In genomic region chr19:4374451-4375163, GRCh38 we compare ENCODE assay signal across 1 cellular context.
TF ChIP-seq lines count a peak whose summit lies in the region.

No MANE protein-coding gene starts in this region.

TF ChIP-seq in K562, 482 proteins besides CTCF, POLR2A, EP300 and RAD21 (continued from another document and continues in another):
- TF ChIP-seq ZNF318 (IDR thresholded peaks at IDR 0.05; ENCODE audit: borderline replicate concordance in 1 of 2, low read depth in 1 of 2) (peak in 1 of 2 experiments; percentile 92; a peak in 2 of 4 replicates), FIP1L1 (IDR thresholded peaks at IDR 0.05; ENCODE audit: low read depth, low read length, poor library complexity, severe bottlenecking) (peak; percentile 95), CBX3 (IDR thresholded peaks at IDR 0.05; ENCODE audit: borderline replicate concordance in 1 of 2, low read length in 2 of 2) (peak in 1 of 2 experiments; percentile 80; a peak in 2 of 3 replicates), ZNF23 (CRISPR knock-in tag; IDR thresholded peaks at IDR 0.05) (0 out of 2 replicates have a peak, but pooled peaks have one; percentile 17), MTA3 (IDR thresholded peaks at IDR 0.05; ENCODE audit: borderline replicate concordance) (peak; percentile 95), MLX (CRISPR knock-in tag; conservative IDR thresholded peaks at IDR 0.05) (peak in 1 of 2 experiments; percentile 83; a peak in 2 of 4 replicates), TARDBP (IDR thresholded peaks at IDR 0.05) (peak; percentile 24; the same call in 1 of the 2 replicates), SIN3B (IDR thresholded peaks at IDR 0.05; ENCODE audit: low read depth) (no peak), PBX2 (CRISPR knock-in tag; IDR thresholded peaks at IDR 0.05; ENCODE audit: low read depth) (no peak), PBX2 (tag; conservative IDR thresholded peaks at IDR 0.05; ENCODE audit: low read depth) (peak; percentile 4; the same call in 1 of the 2 replicates), ZFP1 (CRISPR knock-in tag; IDR thresholded peaks at IDR 0.05) (no peak), STAT5A (IDR thresholded peaks at IDR 0.05; ENCODE audit: borderline replicate concordance, low read length) (peak; percentile 60; the same call in 1 of the 2 replicates), ZBTB1 (CRISPR knock-in tag; IDR thresholded peaks at IDR 0.05; ENCODE audit: borderline replicate concordance, low read depth) (peak; percentile 46; the same call in 1 of the 2 replicates), MYC (IDR thresholded peaks at IDR 0.05; ENCODE audit: low read depth, low read length) (peak; percentile 99), MYC (CRISPR knock-in tag; IDR thresholded peaks at IDR 0.05; ENCODE audit: borderline replicate concordance, low read depth) (peak; percentile 90), CXXC5 (CRISPR knock-in tag; IDR thresholded peaks at IDR 0.05) (peak; percentile 96), NKRF (IDR thresholded peaks at IDR 0.05; ENCODE audit: borderline replicate concordance) (peak; percentile 93), ZNF41 (CRISPR knock-in tag; conservative IDR thresholded peaks at IDR 0.05) (peak; percentile 62; the same call in 1 of the 2 replicates), E2F5 (CRISPR knock-in tag; IDR thresholded peaks at IDR 0.05) (peak; percentile 94), TEAD1 (CRISPR knock-in tag; IDR thresholded peaks at IDR 0.05) (peak; percentile 93 to 94), ATF2 (CRISPR knock-in tag; IDR thresholded peaks at IDR 0.05) (peak; percentile 57; the same call in 1 of the 2 replicates), SMARCC2 (IDR thresholded peaks at IDR 0.05; ENCODE audit: low read depth) (peak; percentile 74), TFAP4 (CRISPR knock-in tag; IDR thresholded peaks at IDR 0.05; ENCODE audit: borderline replicate concordance) (peak; percentile 96), PREB (CRISPR knock-in tag; IDR thresholded peaks at IDR 0.05) (no peak), DMBX1 (CRISPR knock-in tag; IDR thresholded peaks at IDR 0.05; ENCODE audit: borderline replicate concordance) (peak; percentile 95; the same call in 1 of the 2 replicates), JUN (IDR thresholded peaks at IDR 0.05; ENCODE audit: borderline replicate concordance, low read depth, low read length) (peak; percentile 99), JUN (CRISPR knock-in tag; IDR thresholded peaks at IDR 0.05; ENCODE audit: borderline replicate concordance) (peak; percentile 98), GTF2F1 (IDR thresholded peaks at IDR 0.05; ENCODE audit: low read depth, low read length) (no peak), CAMTA2 (CRISPR knock-in tag; conservative IDR thresholded peaks at IDR 0.05) (peak; percentile 74; the same call in 1 of the 2 replicates), ELK3 (CRISPR knock-in tag; IDR thresholded peaks at IDR 0.05) (0 out of 2 replicates have a peak, but pooled peaks have one; percentile 22), HINFP (tag; conservative IDR thresholded peaks at IDR 0.05; ENCODE audit: low read depth) (peak; percentile 88), ZNF586 (CRISPR knock-in tag; conservative IDR thresholded peaks at IDR 0.05) (peak; percentile 18; the same call in 1 of the 2 replicates), NCOA2 (IDR thresholded peaks at IDR 0.05; ENCODE audit: partially characterized antibody in 2 of 2) (no peak), SRSF7 (optimal IDR thresholded peaks at IDR 0.05; ENCODE audit: low read depth, low read length) (no peak), ZNF134 (CRISPR knock-in tag; conservative IDR thresholded peaks at IDR 0.05) (peak; percentile 72), CEBPG (CRISPR knock-in tag; IDR thresholded peaks at IDR 0.05) (peak; percentile 66), CEBPG (tag; conservative IDR thresholded peaks at IDR 0.05 in 1 of 2, IDR thresholded peaks at IDR 0.05 in 1 of 2) (0 out of 4 replicates have a peak, but pooled peaks of 1 of the 2 experiments have one; percentile 37)
